In the genomic region with DNA sequence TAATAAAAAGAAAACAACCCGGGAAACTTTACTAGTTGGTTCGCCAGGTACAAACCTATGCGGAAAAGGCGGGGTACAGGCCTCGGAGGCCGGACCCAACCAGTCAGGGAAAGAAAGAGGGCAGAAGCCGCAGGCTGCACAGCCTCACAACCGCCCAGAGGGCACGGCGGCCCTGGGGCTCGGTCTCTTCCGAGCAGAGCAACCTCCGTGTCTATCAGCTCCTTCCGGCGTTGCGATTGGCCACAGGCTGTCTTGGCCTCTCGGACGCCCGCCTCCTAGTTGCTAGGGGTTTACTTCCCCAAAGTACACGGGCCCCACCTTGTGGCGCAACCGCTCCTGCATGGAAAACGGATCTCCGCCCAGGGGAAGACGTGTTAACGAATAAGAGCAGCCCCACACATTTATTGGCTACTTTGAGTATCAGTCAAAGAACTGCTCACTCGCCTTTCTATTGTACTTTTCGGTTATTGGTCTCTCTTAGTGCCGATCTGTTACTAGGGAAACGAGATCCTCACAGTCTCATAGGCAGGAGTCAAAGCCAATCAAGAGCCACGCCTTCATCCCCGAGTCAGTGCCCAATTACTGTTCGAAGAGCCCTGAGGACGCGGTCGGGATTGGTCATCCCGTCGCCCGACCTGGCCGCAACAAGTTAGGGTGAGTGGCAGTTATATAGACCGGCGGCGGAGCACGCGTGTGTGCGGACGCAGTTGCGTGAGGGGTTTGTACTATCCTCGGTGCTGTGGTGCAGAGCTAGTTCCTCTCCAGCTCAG, we compare ENCODE assay signal across 8 cellular contexts. TPM values are rescaled to one million over a fixed set of nuclear protein-coding genes. Genes with fewer than 3 reads are reported as not detected.
DNase-seq lines count a peak whose midpoint lies in the region; ATAC-seq, FAIRE-seq and TF ChIP-seq lines count a peak whose summit lies in the region.

Gene G3BP1, plus strand, starts transcription at position 696 of the 770 bp plus-strand sequence. CDS start 14,667 bp downstream, outside the sequence.

- peak within 1 kb of the TSS; percentile 92 for H3K4me3 ChIP-seq in DOHH2 (ENCODE audit: low read length)
- H3K4me3 ChIP-seq in muscle layer of colon (ENCODE audit: low read depth in 1 of 2, low read length in 2 of 2): peak within 1 kb of the TSS; percentile 75 to 97

- H3K4me1 Mint-ChIP-seq in activated T-cell treated with anti-CD3 and anti-CD28 coated beads, Interleukin-2, amount 50 U/mL, for 72 hours (ENCODE audit: low read depth): peaks cover 34% of the 10 kb centered on the region

- no peaks in the 10 kb centered on the region for H3K9me2 ChIP-seq in DOHH2 (replicated peaks; ENCODE audit: control insufficient read depth, low read length)

- H3F3A ChIP-seq in DOHH2 (ENCODE audit: control insufficient read depth, insufficient read depth): 0 out of 2 replicates have a peak, but pooled peaks cover 3% of the 10 kb centered on the region

- peak within 1 kb of the TSS; percentile 85 for H3K9ac ChIP-seq in muscle layer of colon (ENCODE audit: low read length)

- H3K27me3 Mint-ChIP-seq in activated T-cell treated with anti-CD3 and anti-CD28 coated beads, Interleukin-2, amount 50 U/mL, for 72 hours (ENCODE audit: low read depth): no peaks in the 10 kb centered on the region

- no peaks in the 10 kb centered on the region for H3K9me3 Mint-ChIP-seq in activated T-cell treated with anti-CD3 and anti-CD28 coated beads, Interleukin-2, amount 50 U/mL, for 72 hours

- H3K27me3 ChIP-seq in DOHH2 (ENCODE audit: control insufficient read depth, low read length) (no peaks in the 10 kb centered on the region), muscle layer of colon (ENCODE audit: control insufficient read depth in 1 of 2, insufficient read depth in 2 of 2, low read length in 2 of 2) (no peaks in the 10 kb centered on the region)

- H3K36me3 ChIP-seq in DOHH2 (ENCODE audit: control insufficient read depth, low read length) (peaks cover 44% of the 10 kb centered on the region), KOPT-K1 (ENCODE audit: insufficient read depth, low read length) (peaks cover 26% of the 10 kb centered on the region), muscle layer of colon (ENCODE audit: insufficient read depth, low read length) (no peaks in the 10 kb centered on the region)

- H3K27ac ChIP-seq in DOHH2 (ENCODE audit: low read depth, low read length): peak within 1 kb of the TSS; percentile 81
- peak within 1 kb of the TSS; percentile 96 for H3K27ac ChIP-seq in KOPT-K1 (ENCODE audit: low read depth, low read length, poor library complexity, severe bottlenecking)
- peak within 1 kb of the TSS; percentile 85 for H3K27ac ChIP-seq in muscle layer of colon (ENCODE audit: low read depth, low read length)

- H3K4me3 Mint-ChIP-seq in activated T-cell treated with anti-CD3 and anti-CD28 coated beads, Interleukin-2, amount 50 U/mL, for 72 hours: peak within 1 kb of the TSS; percentile 83 to 86

- peaks cover 61% of the 10 kb centered on the region for H3K79me2 ChIP-seq in DOHH2 (ENCODE audit: control insufficient read depth, low read length)

- peak within 1 kb of the TSS; percentile 81 for H3K4me2 ChIP-seq in DOHH2 (ENCODE audit: low read length)

- TF ChIP-seq CTCF in DOHH2 (IDR thresholded peaks at IDR 0.05; ENCODE audit: low read depth, low read length, poor library complexity, severe bottlenecking): no peak

- H3K9me3 ChIP-seq in DOHH2 (ENCODE audit: control insufficient read depth, insufficient read depth, low read length) (no peaks in the 10 kb centered on the region), KOPT-K1 (ENCODE audit: insufficient read depth, low read length, poor library complexity, severe bottlenecking) (no peaks in the 10 kb centered on the region), muscle layer of colon (ENCODE audit: low read length) (no peaks in the 10 kb centered on the region)

- peak; percentile 96 for FAIRE-seq in RCC 7860 (lab: Jason Lieb, UNC)

- peak within 1 kb of the TSS; percentile 43 for H3K27ac Mint-ChIP-seq in activated T-cell treated with anti-CD3 and anti-CD28 coated beads, Interleukin-2, amount 50 U/mL, for 72 hours

- H4K20me1 ChIP-seq in DOHH2 (ENCODE audit: control insufficient read depth, insufficient read depth, low read depth, low read length): peaks cover 42% of the 10 kb centered on the region

- peak; percentile 81 for ATAC-seq in GM21786 (IDR thresholded peaks at IDR 0.05; ENCODE audit: unreplicated experiment)
- ATAC-seq in activated T-cell treated with anti-CD3 and anti-CD28 coated beads, Interleukin-2, amount 50 U/mL, for 72 hours (replicated peaks in 1 of 2): peak; percentile 82 to 83
- peak; percentile 94 for ATAC-seq in esophagus mucosa

- H3K36me3 Mint-ChIP-seq in activated T-cell treated with anti-CD3 and anti-CD28 coated beads, Interleukin-2, amount 50 U/mL, for 72 hours (ENCODE audit: insufficient read depth in 2 of 2): peaks cover 2 to 7% of the 10 kb centered on the region in 2 donors

- DNase-seq in RCC 7860 (ENCODE audit: low spot score): peak; percentile 100
- peak; percentile 98 to 100 for DNase-seq in activated T-cell treated with anti-CD3 and anti-CD28 coated beads, Interleukin-2, amount 50 U/mL, for 72 hours
- peak; percentile 95 for DNase-seq in stimulated activated CD8-positive, alpha-beta memory T cell treated with anti-CD3 and anti-CD28 coated beads, Interleukin-7, amount 100 ng/mL, for 24 hours (ENCODE audit: low read depth)

- H3K4me1 ChIP-seq in DOHH2 (ENCODE audit: control insufficient read depth, low read length) (peaks cover 41% of the 10 kb centered on the region), muscle layer of colon (ENCODE audit: insufficient read depth, low read length) (peaks cover 37% of the 10 kb centered on the region)

RNA-seq across cellular contexts. Expression of gene G3BP1, which starts in this region (rescaled TPM):
- total RNA-seq in activated T-cell treated with anti-CD3 and anti-CD28 coated beads, Interleukin-2, amount 50 U/mL, for 72 hours: 100 to 1,000 TPM; 133 to 157 TPM
- 146 TPM for total RNA-seq in esophagus mucosa

Comparison
In these comparisons a context has a peak if more than half of its experiments do, and no peak if none do; other contexts are left out.
1. Peak in every context shown above with its lines: DNase-seq, ATAC-seq, H3K4me3 ChIP-seq and H3K27ac ChIP-seq.